ENCODE assay signal across 1 cellular context in the genomic region with DNA sequence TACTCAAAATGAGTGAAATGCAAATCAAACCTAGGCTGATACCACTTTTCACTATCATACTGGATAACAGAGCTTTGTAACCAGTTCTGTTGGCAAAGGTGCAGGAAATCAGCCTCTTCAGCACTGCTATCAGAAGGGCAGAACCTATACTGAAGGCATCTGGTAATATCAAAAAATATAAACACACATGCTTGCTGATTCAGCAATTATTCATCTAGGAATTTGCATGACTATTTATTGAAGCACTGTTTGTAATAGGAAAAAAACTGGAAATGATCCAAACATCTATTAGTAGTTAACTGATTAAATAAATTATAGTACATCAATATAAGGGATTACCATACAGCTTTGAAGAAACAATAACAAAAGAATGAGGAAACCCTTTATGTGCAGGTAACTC.
A peak's percentile ranks its signal among the peaks of the same experiment; 100 is the strongest.
TF ChIP-seq lines count a peak whose summit lies in the region.

No MANE protein-coding gene starts in this region.

TF ChIP-seq in HepG2, 621 proteins besides CTCF, POLR2A, EP300 and RAD21:
- TF ChIP-seq TCF12 (IDR thresholded peaks at IDR 0.05) (no peak), TCF12 (CRISPR knock-in tag; IDR thresholded peaks at IDR 0.05) (no peak), MAFK (conservative IDR thresholded peaks at IDR 0.05 in 1 of 2, IDR thresholded peaks at IDR 0.05 in 1 of 2; ENCODE audit: low read length in 2 of 2) (peak; percentile 98), MAFF (IDR thresholded peaks at IDR 0.05; ENCODE audit: low read depth, low read length) (peak; percentile 97)
